Comparison of ENCODE assay signal across 8 cellular contexts in genomic region chr1:179026813-179027664, GRCh38. TPM values are rescaled to one million over a fixed set of nuclear protein-coding genes. Genes with fewer than 3 reads are reported as not detected.
DNase-seq lines count a peak whose midpoint lies in the region; ATAC-seq, FAIRE-seq and TF ChIP-seq lines count a peak whose summit lies in the region.

No MANE protein-coding gene starts in this region.

- ATAC-seq in GM19328 (IDR thresholded peaks at IDR 0.05; ENCODE audit: unreplicated experiment), result no peak

- H3K27ac ChIP-seq in OCI-LY7 (ENCODE audit: low read depth, low read length, poor library complexity, severe bottlenecking) (peak overlapping the region; percentile 82), ovary (peak overlapping the region; percentile 78 to 91)

- DNase-seq in D721Med (ENCODE audit: insufficient read length, low spot score) (no peak), OCI-LY7 (ENCODE audit: low spot score) (no peak), epithelial cell of esophagus (ENCODE audit: low read depth) (no peak), ovary (no peak), erythroblast (lab: John Stamatoyannopoulos, UW) (no peak), activated gamma-delta T cell (lab: John Stamatoyannopoulos, UW) (no peak), HuH-7.5 (ENCODE audit: low spot score) (no peak)

- POLR2A ChIA-PET in OCI-LY7 (lab: Charles Lee), result interaction anchor here (1.0 to 4.0 kb wide), 8 partner anchors 11 to 451 kb away, joined by 3 to 49 read pairs (median 8); partner anchors contain the start of genes SOAT1 and TOR3A

- no peak for TF ChIP-seq POLR2A in ovary (IDR thresholded peaks at IDR 0.05)
- no peak for TF ChIP-seq POLR2A in erythroblast (IDR thresholded peaks at IDR 0.05; ENCODE audit: low read length)

- CTCF ChIA-PET in OCI-LY7 (lab: Charles Lee; ENCODE audit: unreplicated experiment), result interaction anchor here (2.2 kb wide), 1 partner anchor 53 kb away, joined by 6 read pairs; no protein-coding TSS in a partner anchor

- intact Hi-C loops in OCI-LY7 (cut with micrococcal nuclease; ENCODE audit: unreplicated experiment) (loop anchor here (2.0 to 5.0 kb wide), 5 partner anchors 54 to 420 kb away; partner anchors contain the start of genes AXDND1 and SOAT1), ovary (cut with DNase I) (no loop called here)

- peak overlapping the region; percentile 9; the same call in 1 of the 2 replicates for H2AFZ ChIP-seq in OCI-LY7 (ENCODE audit: low read length)

- no peaks in the 10 kb centered on the region for H3K36me3 ChIP-seq in OCI-LY7 (ENCODE audit: insufficient read depth, low read length)
- no peaks in the 10 kb centered on the region for H3K36me3 ChIP-seq in ovary

- no peaks in the 10 kb centered on the region for H3K9me3 ChIP-seq in OCI-LY7 (ENCODE audit: low read length)
- no peaks in the 10 kb centered on the region for H3K9me3 ChIP-seq in ovary

- H3K4me1 ChIP-seq in OCI-LY7 (ENCODE audit: insufficient read depth, low read length, poor library complexity, severe bottlenecking), result peaks cover 67% of the 10 kb centered on the region
- H3K4me1 ChIP-seq in ovary (ENCODE audit: insufficient read depth), result peaks cover 9% of the 10 kb centered on the region

- no peak for TF ChIP-seq CTCF in D721Med (IDR thresholded peaks at IDR 0.05; ENCODE audit: insufficient read depth, missing control alignments)
- no peak for TF ChIP-seq CTCF in OCI-LY7 (conservative IDR thresholded peaks at IDR 0.05; ENCODE audit: low read length)
- no peak for TF ChIP-seq CTCF in epithelial cell of esophagus (IDR thresholded peaks at IDR 0.05; ENCODE audit: insufficient read depth, low read depth, low read length, missing control alignments)
- no peak for TF ChIP-seq CTCF in ovary (IDR thresholded peaks at IDR 0.05)

- H4K20me1 ChIP-seq in OCI-LY7 (ENCODE audit: insufficient read depth, low read length), result no peaks in the 10 kb centered on the region

- peak; percentile 80 for FAIRE-seq in D721Med (lab: Jason Lieb, UNC)

- H3K27me3 ChIP-seq in ovary, result no peaks in the 10 kb centered on the region

- H3K4me3 ChIP-seq in OCI-LY7 (ENCODE audit: low read depth, low read length, poor library complexity, severe bottlenecking), result peak overlapping the region; percentile 78
- peak overlapping the region; percentile 68 for H3K4me3 ChIP-seq in epithelial cell of esophagus (ENCODE audit: low read length)
- H3K4me3 ChIP-seq in ovary, result peak overlapping the region; percentile 81

- H3K79me2 ChIP-seq in OCI-LY7 (ENCODE audit: insufficient read depth, low read depth, low read length), result peaks cover 55% of the 10 kb centered on the region

- 18 to 20% (median 18%) methylated on average over 11 of the region's 11 CpGs for WGBS in ovary, 3 donors

- TF ChIP-seq EP300 in ovary (IDR thresholded peaks at IDR 0.05), result no peak

- H3K4me2 ChIP-seq in OCI-LY7 (ENCODE audit: low read length), result peak overlapping the region; percentile 91

- BruUV-seq in OCI-LY7 (replicated peaks; lab: Mats Ljungman, UMichigan), result TSS peak; percentile 70

- no peaks in the 10 kb centered on the region for H3K9me2 ChIP-seq in OCI-LY7 (ENCODE audit: insufficient read depth, low read length)

RNA-seq across cellular contexts. Expression of gene FAM20B, which starts 1.3 kb away (rescaled TPM):
- 16.6 and 17.1 TPM in 2 replicates for total RNA-seq in OCI-LY7 (2014; rRNA removed; shearing (Covaris generic))
- total RNA-seq in OCI-LY7 (2022) (36.5 and 37.7 TPM in 2 replicates), ovary (10 to 100 TPM; 22.5 to 62.0 (median 49.1) TPM)
- 10 to 100 TPM; 19.0 to 50.1 TPM for polyA plus RNA-seq in ovary

RNA-seq across cellular contexts. Expression of gene TOR3A, which starts 54.8 kb away (rescaled TPM):
- total RNA-seq in OCI-LY7 (2014; rRNA removed; shearing (Covaris generic)), result 32.9 and 49.0 TPM in 2 replicates
- total RNA-seq in OCI-LY7 (2022) (66.7 and 67.4 TPM in 2 replicates), ovary (10 to 100 TPM; 19.2 to 55.0 (median 26.7) TPM)
- 10 to 100 TPM; 17.8 to 19.5 TPM for polyA plus RNA-seq in ovary
